8 cellular contexts compared by ENCODE assay signal in the genomic region with DNA sequence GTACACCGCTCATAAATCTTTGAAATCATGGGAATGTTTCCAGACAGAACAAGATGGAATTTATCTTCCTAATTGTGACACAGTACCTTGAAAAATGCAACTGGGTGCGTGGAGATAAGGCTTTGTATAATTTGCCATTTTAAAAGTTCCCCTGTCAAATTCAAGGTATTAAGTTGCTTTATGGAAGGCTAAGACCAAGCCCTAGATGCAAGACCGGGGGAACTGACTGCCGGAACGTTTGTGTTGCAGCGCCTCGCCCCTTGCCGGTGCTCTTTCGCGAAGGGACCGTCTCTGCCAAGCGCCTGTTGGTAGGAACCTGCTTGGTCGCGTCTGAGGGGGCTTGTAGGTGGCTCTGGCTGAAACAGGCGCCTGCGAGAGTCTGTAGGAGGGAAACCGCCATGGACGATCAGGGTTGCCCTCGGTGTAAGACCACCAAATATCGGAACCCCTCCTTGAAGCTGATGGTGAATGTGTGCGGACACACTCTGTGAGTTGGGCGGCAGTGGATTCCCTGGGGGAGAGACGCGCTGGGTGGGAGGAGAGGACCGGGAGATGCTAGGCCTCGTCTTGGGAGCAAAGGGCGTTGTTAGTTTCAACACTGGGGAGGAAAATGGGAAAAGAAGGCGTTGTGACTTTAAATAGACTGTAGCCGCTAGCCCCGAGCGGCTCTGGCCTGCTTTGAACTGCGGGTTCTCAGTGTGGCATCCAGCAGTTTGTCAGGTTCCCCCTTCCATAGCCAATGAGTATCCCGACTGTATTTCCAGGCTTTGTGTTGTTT. TPM values are rescaled to one million over a fixed set of nuclear protein-coding genes. Genes with fewer than 3 reads are reported as not detected.
A peak's percentile ranks its signal among the peaks of the same experiment; 100 is the strongest.
DNase-seq lines count a peak whose midpoint lies in the region; FAIRE-seq and TF ChIP-seq lines count a peak whose summit lies in the region.

MNAT1 (plus strand) TSS at position 297 of the 778 bp plus-strand sequence; CDS start at position 399, 102 bp downstream.

- H3K14ac ChIP-seq in H9 (ENCODE audit: insufficient read depth, low read length), result peak within 1 kb of the TSS; percentile 66; the same call in 1 of the 2 replicates

- peak within 1 kb of the TSS; percentile 55 for H3K4me2 ChIP-seq in H9 (ENCODE audit: insufficient read depth, insufficient read length, low read length)

- no peak within 1 kb of the TSS for H3K56ac ChIP-seq in H9 (ENCODE audit: insufficient read length, low read depth, low read length)

- H3K27ac ChIP-seq in H9 (ENCODE audit: insufficient read length, low read depth, low read length) (no peak within 1 kb of the TSS), thymus (ENCODE audit: low read depth) (no peak within 1 kb of the TSS)

- H3K79me2 ChIP-seq in H9 (ENCODE audit: insufficient read depth, low read length), result peaks cover 7% of the 10 kb centered on the region; the same call in 1 of the 2 replicates

- no peak within 1 kb of the TSS for H3K23ac ChIP-seq in H9 (ENCODE audit: insufficient read length, low read depth, low read length)

- FAIRE-seq in G401.6 (lab: Jason Lieb, UNC), result peak; percentile 11

- H3K18ac ChIP-seq in H9 (ENCODE audit: insufficient read length, low read depth, low read length), result no peak within 1 kb of the TSS

- H3K23me2 ChIP-seq in H9 (ENCODE audit: insufficient read length, low read depth, low read length, poor library complexity, severe bottlenecking), result peaks cover 3% of the 10 kb centered on the region

- H3K9ac ChIP-seq in H9 (ENCODE audit: extremely low read depth, insufficient read length, low read length), result peak within 1 kb of the TSS; percentile 90

- peak within 1 kb of the TSS; percentile 82 for H3K4me3 ChIP-seq in MG63
- H3K4me3 ChIP-seq in thymus (ENCODE audit: low read length), result peak within 1 kb of the TSS; percentile 66

- H3K36me3 Mint-ChIP-seq in H9 (ENCODE audit: insufficient read depth in 1 of 3, low read depth in 3 of 3) (peaks cover 0 to 3% (median 0%) of the 10 kb centered on the region in 3 experiments; a peak in 2 of 7 replicates), glutamatergic neuron (ENCODE audit: unreplicated experiment) (no peaks in the 10 kb centered on the region), osteocyte (ENCODE audit: unreplicated experiment) (no peaks in the 10 kb centered on the region)
- H3K36me3 Mint-ChIP-seq in activated naive CD4-positive, alpha-beta T cell treated with anti-CD3 and anti-CD28 coated beads for 36 hours (ENCODE audit: low read depth), result peaks cover 3% of the 10 kb centered on the region

- H4K5ac ChIP-seq in H9 (ENCODE audit: insufficient read length, low read depth, low read length), result no peak within 1 kb of the TSS

- H3K4me3 Mint-ChIP-seq in H9 (peak within 1 kb of the TSS; percentile 98), glutamatergic neuron (ENCODE audit: unreplicated experiment) (peak within 1 kb of the TSS; percentile 100), osteocyte (ENCODE audit: unreplicated experiment) (peak within 1 kb of the TSS; percentile 95)
- H3K4me3 Mint-ChIP-seq in activated naive CD4-positive, alpha-beta T cell treated with anti-CD3 and anti-CD28 coated beads for 36 hours, result peak within 1 kb of the TSS; percentile 97

- H3K9me3 ChIP-seq in H9 (ENCODE audit: control insufficient read depth, low read depth, low read length) (no peaks in the 10 kb centered on the region), MG63 (no peaks in the 10 kb centered on the region), thymus (ENCODE audit: control insufficient read depth) (no peaks in the 10 kb centered on the region)

- H3K4me1 ChIP-seq in H9 (ENCODE audit: insufficient read depth, low read length), result no peaks in the 10 kb centered on the region
- H3K4me1 ChIP-seq in thymus (ENCODE audit: control insufficient read depth, insufficient read depth, low read length), result peaks cover 5% of the 10 kb centered on the region

- WGBS in H9 (ENCODE audit: extremely low coverage, insufficient read length, low lambda C conversion rate), result no CpG with 5 or more reads among the region's 33 CpGs
- WGBS in thymus, result 3% methylated on average over 33 of the region's 33 CpGs

- in situ Hi-C loops in SK-MEL-5 (cut with HindIII; ENCODE audit: low pct_unique_long_range_greater_than_20kb, low sequenced_read_pairs), result no loop called here

- H3K27ac Mint-ChIP-seq in H9 (peak within 1 kb of the TSS; percentile 98 to 99 (median 98)), glutamatergic neuron (ENCODE audit: unreplicated experiment) (peak within 1 kb of the TSS; percentile 98), osteocyte (ENCODE audit: unreplicated experiment) (peak within 1 kb of the TSS; percentile 99)
- peak within 1 kb of the TSS; percentile 86 for H3K27ac Mint-ChIP-seq in activated naive CD4-positive, alpha-beta T cell treated with anti-CD3 and anti-CD28 coated beads for 36 hours

- H2BK12ac ChIP-seq in H9 (ENCODE audit: insufficient read length, low read depth, low read length), result no peak within 1 kb of the TSS

- H3K27me3 ChIP-seq in H9 (ENCODE audit: insufficient read depth, low read length) (no peaks in the 10 kb centered on the region), MG63 (no peaks in the 10 kb centered on the region), thymus (ENCODE audit: control insufficient read depth, insufficient read depth) (peaks cover 1% of the 10 kb centered on the region)

- CTCF ChIA-PET in activated naive CD4-positive, alpha-beta T cell treated with anti-CD3 and anti-CD28 coated beads for 36 hours (lab: Charles Lee), result no interaction called here

- H3K4ac ChIP-seq in H9 (ENCODE audit: low read depth, low read length), result no peak within 1 kb of the TSS

- H2AK5ac ChIP-seq in H9 (ENCODE audit: insufficient read length, low read length), result no peak within 1 kb of the TSS

- H2BK120ac ChIP-seq in H9 (ENCODE audit: low read depth, low read length, poor library complexity, severe bottlenecking), result no peak within 1 kb of the TSS

- DNase-seq in H9 (peak; percentile 88), MG63 (peak; percentile 69), SK-MEL-5 (ENCODE audit: low read depth, low spot score) (peak; percentile 76), glutamatergic neuron (peak; percentile 86), osteocyte (ENCODE audit: extremely low spot score, unreplicated experiment) (peak; percentile 91)
- DNase-seq in activated naive CD4-positive, alpha-beta T cell treated with anti-CD3 and anti-CD28 coated beads for 36 hours, result peak; percentile 83

- peaks cover 7% of the 10 kb centered on the region for H3K27me3 Mint-ChIP-seq in H9 (ENCODE audit: low read depth)
- peaks cover 10% of the 10 kb centered on the region for H3K27me3 Mint-ChIP-seq in activated naive CD4-positive, alpha-beta T cell treated with anti-CD3 and anti-CD28 coated beads for 36 hours (ENCODE audit: low read depth)
- peaks cover 6% of the 10 kb centered on the region for H3K27me3 Mint-ChIP-seq in glutamatergic neuron (ENCODE audit: unreplicated experiment)
- no peaks in the 10 kb centered on the region for H3K27me3 Mint-ChIP-seq in osteocyte (ENCODE audit: unreplicated experiment)

- H3K9me3 Mint-ChIP-seq in H9 (no peaks in the 10 kb centered on the region; a peak in 1 of 5 replicates), glutamatergic neuron (ENCODE audit: unreplicated experiment) (peaks cover 2% of the 10 kb centered on the region), osteocyte (ENCODE audit: unreplicated experiment) (no peaks in the 10 kb centered on the region)
- H3K9me3 Mint-ChIP-seq in activated naive CD4-positive, alpha-beta T cell treated with anti-CD3 and anti-CD28 coated beads for 36 hours, result no peaks in the 10 kb centered on the region

- H2AFZ ChIP-seq in H9 (ENCODE audit: low read length), result no peak within 1 kb of the TSS

- TF ChIP-seq CTCF in H9 (conservative IDR thresholded peaks at IDR 0.05) (no peak), glutamatergic neuron (IDR thresholded peaks at IDR 0.05; ENCODE audit: partially characterized antibody, unreplicated experiment) (no peak), osteocyte (IDR thresholded peaks at IDR 0.05) (peak; percentile 11)

- no peak within 1 kb of the TSS for H4K91ac ChIP-seq in H9 (ENCODE audit: insufficient read length, low read depth, low read length)

- no peaks in the 10 kb centered on the region for H3K79me1 ChIP-seq in H9 (ENCODE audit: insufficient read depth, low read depth, low read length, poor library complexity, severe bottlenecking)

- no peak within 1 kb of the TSS for H2BK5ac ChIP-seq in H9 (ENCODE audit: insufficient read length, low read length)

- no peak within 1 kb of the TSS for H3T11ph ChIP-seq in H9 (ENCODE audit: low read length)

- H3K36me3 ChIP-seq in MG63, result no peaks in the 10 kb centered on the region
- no peaks in the 10 kb centered on the region for H3K36me3 ChIP-seq in thymus (ENCODE audit: control insufficient read depth, insufficient read depth)

- no peak within 1 kb of the TSS for H2BK15ac ChIP-seq in H9 (ENCODE audit: low read depth, low read length)

- no peaks in the 10 kb centered on the region for H4K20me1 ChIP-seq in H9 (ENCODE audit: control insufficient read depth, insufficient read depth, insufficient read length)

- no peak within 1 kb of the TSS for H2BK20ac ChIP-seq in H9 (ENCODE audit: low read depth, low read length, poor library complexity, severe bottlenecking)

- H3K4me1 Mint-ChIP-seq in H9 (peaks cover 11 to 17% of the 10 kb centered on the region in 2 experiments), glutamatergic neuron (ENCODE audit: low read depth, unreplicated experiment) (peaks cover 7% of the 10 kb centered on the region), osteocyte (ENCODE audit: unreplicated experiment) (peaks cover 28% of the 10 kb centered on the region)
- peaks cover 17% of the 10 kb centered on the region for H3K4me1 Mint-ChIP-seq in activated naive CD4-positive, alpha-beta T cell treated with anti-CD3 and anti-CD28 coated beads for 36 hours (ENCODE audit: low read depth)

- peak within 1 kb of the TSS; percentile 3 for H4K8ac ChIP-seq in H9 (replicated peaks; ENCODE audit: insufficient read length, low read depth, low read length)

- intact Hi-C loops in activated naive CD4-positive, alpha-beta T cell treated with anti-CD3 and anti-CD28 coated beads for 36 hours (cut with micrococcal nuclease), result loop anchor here (1.0 to 10.0 kb wide), 4 partner anchors 12 to 550 kb away; partner anchors contain the start of genes SLC38A6, TMEM30B and TRMT5

RNA-seq across cellular contexts. Expression of gene MNAT1, which starts in this region (rescaled TPM):
- total RNA-seq in H9 (2021) (43.1 and 47.4 TPM in 2 replicates), glutamatergic neuron (ENCODE audit: unreplicated experiment) (45.2 TPM), osteocyte (57.5 and 59.9 TPM in 2 replicates)
- 32.4 and 45.7 TPM in 2 replicates for total RNA-seq in MG63 (2014; rRNA removed; shearing (Covaris generic); ENCODE audit: low replicate concordance)
- 53.8 and 58.1 TPM in 2 replicates for total RNA-seq in SK-MEL-5 (2014; rRNA removed; shearing (Covaris generic))
- 22.6 and 26.6 TPM in 2 replicates for polyA plus RNA-seq in SK-MEL-5 (2015; cell fraction: cytosol; rRNA removed)
- 16.3 and 16.4 TPM in 2 replicates for polyA plus RNA-seq in SK-MEL-5 (2015; cell fraction: nucleus; rRNA removed)
- 10 to 100 TPM; 44.0 to 44.2 TPM for total RNA-seq in activated naive CD4-positive, alpha-beta T cell treated with anti-CD3 and anti-CD28 coated beads for 36 hours
- 35.6 TPM for polyA plus RNA-seq in thymus
